ENCODE assay signal across 16 cellular contexts in genomic region chr3:39577541-39577940, GRCh38.
DNase-seq lines count a peak whose midpoint lies in the region; FAIRE-seq and TF ChIP-seq lines count a peak whose summit lies in the region.
"Had no signal": no experiment of that assay in that cellular context is flagged by ENCODE, and none has a peak within 500 bp of the region (broad histone marks: within the 10 kb centered on the region; RNA-seq: fewer than 3 reads in every experiment).

No MANE protein-coding gene starts in this region.

- no peaks in the 10 kb centered on the region for H3K36me3 ChIP-seq in Karpas-422 (ENCODE audit: insufficient read depth, low read length)
- no peaks in the 10 kb centered on the region for H3K36me3 ChIP-seq in ectodermal cell (ENCODE audit: control insufficient read depth, insufficient read depth, low read length)
- H3K36me3 ChIP-seq in iPS-20b (ENCODE audit: insufficient read depth, low read depth, low read length), result no peaks in the 10 kb centered on the region
- H3K36me3 ChIP-seq: BLaER1 treated with 17β-estradiol and CSF1 and Interleukin-3, amounts not matched to agents 10 nM and 100 nM had no signal

- no peak for FAIRE-seq in H54 (lab: Jason Lieb, UNC)
- FAIRE-seq: HepG2 had no signal

- no peaks in the 10 kb centered on the region for H3K9me2 ChIP-seq in Karpas-422 (replicated peaks; ENCODE audit: insufficient read depth, low read length)

- TF ChIP-seq POLR2A in H54 (IDR thresholded peaks at IDR 0.05; ENCODE audit: low read depth, low read length), result no peak

- DNase-seq in ELF-1 (ENCODE audit: low read depth, low spot score) (peak; percentile 79), Karpas-422 (peak; percentile 87), NCI-H226 (no peak), glutamatergic neuron (no peak), H54 (ENCODE audit: insufficient read length, low spot score) (no peak), DMS53 treated with DMSO at 0.1 percent for 48 hours (lab: John Stamatoyannopoulos, UW; ENCODE audit: unreplicated experiment) (no peak)
- DNase-seq: DMS 273 treated with DMSO at 0.1 percent for 48 hours; NCI-H1930; NCI-H524; NK-92 treated with Interleukin-12 subunit alpha and Interleukin-12 subunit beta, amount 100 ng/mL, for 24 hours; PC-9 had no signal

- TF ChIP-seq CTCF in glutamatergic neuron (IDR thresholded peaks at IDR 0.05; ENCODE audit: partially characterized antibody, unreplicated experiment), result no peak

- H3K9me3 ChIP-seq in Karpas-422 (ENCODE audit: low read length) (no peaks in the 10 kb centered on the region), ectodermal cell (ENCODE audit: control insufficient read depth, low read length) (no peaks in the 10 kb centered on the region), iPS-20b (ENCODE audit: insufficient read depth, low read depth, low read length) (no peaks in the 10 kb centered on the region)

- H3K4me3 Mint-ChIP-seq in glutamatergic neuron (ENCODE audit: unreplicated experiment), result no peak overlapping the region

- H3K27me3 ChIP-seq in Karpas-422 (ENCODE audit: low read length), result no peaks in the 10 kb centered on the region
- no peaks in the 10 kb centered on the region for H3K27me3 ChIP-seq in ectodermal cell (ENCODE audit: control insufficient read depth, insufficient read depth, low read length, poor library complexity, severe bottlenecking)
- H3K27me3 ChIP-seq in iPS-20b (ENCODE audit: insufficient read depth, low read length), result no peaks in the 10 kb centered on the region
- H3K27me3 ChIP-seq: BLaER1 treated with 17β-estradiol and CSF1 and Interleukin-3, amounts not matched to agents 10 nM and 100 nM had no signal

- no peaks in the 10 kb centered on the region for H3K4me1 Mint-ChIP-seq in glutamatergic neuron (ENCODE audit: low read depth, unreplicated experiment)

- H4K20me1 ChIP-seq in Karpas-422 (ENCODE audit: insufficient read depth, low read depth, low read length), result no peaks in the 10 kb centered on the region
- H4K20me1 ChIP-seq: BLaER1 treated with 17β-estradiol and CSF1 and Interleukin-3, amounts not matched to agents 10 nM and 100 nM had no signal

- H3K9me3 Mint-ChIP-seq in glutamatergic neuron (ENCODE audit: unreplicated experiment), result peaks cover 3% of the 10 kb centered on the region

- H3K4me3 ChIP-seq in Karpas-422 (ENCODE audit: low read length), result no peak overlapping the region
- peak overlapping the region; percentile 0 for H3K4me3 ChIP-seq in ectodermal cell (ENCODE audit: insufficient read depth, low read depth, low read length)
- H3K4me3 ChIP-seq in iPS-20b (ENCODE audit: low read length), result peak overlapping the region; percentile 30; the same call in 1 of the 2 replicates
- H3K4me3 ChIP-seq: BLaER1 treated with 17β-estradiol and CSF1 and Interleukin-3, amounts not matched to agents 10 nM and 100 nM; PC-9 had no signal

- H3K27ac Mint-ChIP-seq in glutamatergic neuron (ENCODE audit: unreplicated experiment), result no peak overlapping the region

- H3K4me1 ChIP-seq in Karpas-422 (ENCODE audit: low read length) (peaks cover 12% of the 10 kb centered on the region), ectodermal cell (ENCODE audit: control insufficient read depth, insufficient read depth, low read length) (peaks cover 11% of the 10 kb centered on the region), iPS-20b (ENCODE audit: insufficient read depth, low read length) (peaks cover 20% of the 10 kb centered on the region; the same call in 1 of the 2 replicates)
- H3K4me1 ChIP-seq: BLaER1 treated with 17β-estradiol and CSF1 and Interleukin-3, amounts not matched to agents 10 nM and 100 nM had no signal

- no peaks in the 10 kb centered on the region for H3K27me3 Mint-ChIP-seq in glutamatergic neuron (ENCODE audit: unreplicated experiment)

- H3K9ac ChIP-seq in Karpas-422 (ENCODE audit: low read length) (no peak overlapping the region), iPS-20b (ENCODE audit: low read depth, low read length) (peak overlapping the region; percentile 53; the same call in 1 of the 2 replicates)
- H3K9ac ChIP-seq: BLaER1 treated with 17β-estradiol and CSF1 and Interleukin-3, amounts not matched to agents 10 nM and 100 nM had no signal

- no peak overlapping the region for H2AFZ ChIP-seq in Karpas-422 (ENCODE audit: low read length)
- H2AFZ ChIP-seq: PC-9 had no signal

- no peaks in the 10 kb centered on the region for H3K36me3 Mint-ChIP-seq in glutamatergic neuron (ENCODE audit: unreplicated experiment)

- H3K79me2 ChIP-seq in Karpas-422 (ENCODE audit: low read length), result no peaks in the 10 kb centered on the region

- H3K27ac ChIP-seq in Karpas-422 (ENCODE audit: low read length) (no peak overlapping the region), ectodermal cell (ENCODE audit: insufficient read depth, low read depth, low read length, poor library complexity, severe bottlenecking) (no peak overlapping the region), iPS-20b (ENCODE audit: low read length) (no peak overlapping the region)
- H3K27ac ChIP-seq: BLaER1 treated with 17β-estradiol and CSF1 and Interleukin-3, amounts not matched to agents 10 nM and 100 nM; HL-60; PC-9 had no signal

- WGBS in ectodermal cell, 2 experiments, result 26 to 35% methylated on average over 5 to 6 of the region's 6 CpGs

- peak overlapping the region; percentile 22 for H3K4me2 ChIP-seq in Karpas-422 (ENCODE audit: low read depth, low read length, poor library complexity, severe bottlenecking)
- H3K4me2 ChIP-seq: BLaER1 treated with 17β-estradiol and CSF1 and Interleukin-3, amounts not matched to agents 10 nM and 100 nM; PC-9 had no signal

Comparison
In these comparisons a context has a peak if more than half of its experiments do, and no peak if none do; other contexts are left out.
1. DNase-seq: peak in ELF-1 (single experiment) and Karpas-422 (single experiment); none in NCI-H226 (single experiment), glutamatergic neuron (single experiment), H54 (single experiment) and DMS53 treated with DMSO at 0.1 percent for 48 hours (single experiment).